ENCODE assay signal across 13 cellular contexts in genomic region chr7:92769361-92769633, GRCh38.
DNase-seq lines count a peak whose midpoint lies in the region; ATAC-seq and TF ChIP-seq lines count a peak whose summit lies in the region.
"Had no signal": no experiment of that assay in that cellular context is flagged by ENCODE, and none has a peak within 500 bp of the region (broad histone marks: within the 10 kb centered on the region; RNA-seq: fewer than 3 reads in every experiment).

No MANE protein-coding gene starts in this region.

- H3K4me3 Mint-ChIP-seq in activated naive CD8-positive, alpha-beta T cell treated with anti-CD3 and anti-CD28 coated beads for 36 hours = no peak overlapping the region
- H3K4me3 Mint-ChIP-seq in endodermal cell = no peak overlapping the region

- no peak for DNase-seq in activated naive CD8-positive, alpha-beta T cell treated with anti-CD3 and anti-CD28 coated beads for 36 hours
- no peak for DNase-seq in NCI-H1694 (lab: John Stamatoyannopoulos, UW)
- no peak for DNase-seq in NCI-H345 (lab: John Stamatoyannopoulos, UW)
- no peak for DNase-seq in endodermal cell
- no peak for DNase-seq in NCI-H446 treated with DMSO at 0.1 percent for 48 hours (lab: John Stamatoyannopoulos, UW)
- DNase-seq: COR-L47; effector CD4-positive, alpha-beta T cell; NCI-H2029 treated with DMSO at 0.1 percent for 48 hours had no signal

- H3K27ac Mint-ChIP-seq in activated naive CD8-positive, alpha-beta T cell treated with anti-CD3 and anti-CD28 coated beads for 36 hours = peak overlapping the region; percentile 78
- H3K27ac Mint-ChIP-seq in endodermal cell = no peak overlapping the region

- H3K36me3 ChIP-seq in ACC112 (ENCODE audit: insufficient read depth, low read length) (peaks cover 6% of the 10 kb centered on the region), endodermal cell (ENCODE audit: control insufficient read depth, insufficient read depth, low read length) (peaks cover 42% of the 10 kb centered on the region)

- H3K27me3 ChIP-seq in ACC112 (ENCODE audit: insufficient read depth, low read length) (no peaks in the 10 kb centered on the region), endodermal cell (ENCODE audit: control insufficient read depth, insufficient read depth, low read length, poor library complexity, severe bottlenecking) (no peaks in the 10 kb centered on the region)

- no peak overlapping the region for H2AFZ ChIP-seq in ACC112 (ENCODE audit: low read length, unreplicated experiment)

- H3K4me1 ChIP-seq in ACC112 (ENCODE audit: control insufficient read depth, insufficient read depth, low read length, unreplicated experiment) = peaks cover 56% of the 10 kb centered on the region
- peaks cover 1% of the 10 kb centered on the region for H3K4me1 ChIP-seq in endodermal cell (ENCODE audit: control insufficient read depth, insufficient read depth, low read length)

- no peaks in the 10 kb centered on the region for H3K27me3 Mint-ChIP-seq in activated naive CD8-positive, alpha-beta T cell treated with anti-CD3 and anti-CD28 coated beads for 36 hours
- H3K27me3 Mint-ChIP-seq in endodermal cell (ENCODE audit: insufficient read depth) = no peaks in the 10 kb centered on the region

- ATAC-seq in GM18511 (IDR thresholded peaks at IDR 0.05; ENCODE audit: unreplicated experiment) (peak; percentile 29), HG02759 (IDR thresholded peaks at IDR 0.05; ENCODE audit: unreplicated experiment) (peak; percentile 7)
- ATAC-seq: Panc1 had no signal

- H3K9me3 Mint-ChIP-seq in activated naive CD8-positive, alpha-beta T cell treated with anti-CD3 and anti-CD28 coated beads for 36 hours = no peaks in the 10 kb centered on the region
- no peaks in the 10 kb centered on the region for H3K9me3 Mint-ChIP-seq in endodermal cell

- H3K27ac ChIP-seq in ACC112 (ENCODE audit: low read depth, low read length) (peak overlapping the region; percentile 94), endodermal cell (ENCODE audit: low read depth, low read length) (no peak overlapping the region)
- H3K27ac ChIP-seq: VCaP had no signal

- H3K4me3 ChIP-seq in ACC112 (ENCODE audit: low read depth, low read length) (no peak overlapping the region), endodermal cell (ENCODE audit: low read length) (no peak overlapping the region)

- H3K9me3 ChIP-seq in endodermal cell (ENCODE audit: control insufficient read depth, low read length) = no peaks in the 10 kb centered on the region

- no peak for TF ChIP-seq CTCF in endodermal cell (conservative IDR thresholded peaks at IDR 0.05)

- no peak overlapping the region for H3K9ac ChIP-seq in endodermal cell (ENCODE audit: extremely low read depth, low read length, poor library complexity, severe bottlenecking)

- peaks cover 61% of the 10 kb centered on the region for H3K36me3 Mint-ChIP-seq in activated naive CD8-positive, alpha-beta T cell treated with anti-CD3 and anti-CD28 coated beads for 36 hours
- no peaks in the 10 kb centered on the region for H3K36me3 Mint-ChIP-seq in endodermal cell (ENCODE audit: low read depth)

- H3K79me2 ChIP-seq in ACC112 (ENCODE audit: control insufficient read depth, insufficient read depth, low read length, unreplicated experiment) = peaks cover 39% of the 10 kb centered on the region

- H3K4me1 Mint-ChIP-seq in activated naive CD8-positive, alpha-beta T cell treated with anti-CD3 and anti-CD28 coated beads for 36 hours = peaks cover 48% of the 10 kb centered on the region
- peaks cover 38% of the 10 kb centered on the region for H3K4me1 Mint-ChIP-seq in endodermal cell
